ENCODE assay signal across 8 cellular contexts in the genomic region with DNA sequence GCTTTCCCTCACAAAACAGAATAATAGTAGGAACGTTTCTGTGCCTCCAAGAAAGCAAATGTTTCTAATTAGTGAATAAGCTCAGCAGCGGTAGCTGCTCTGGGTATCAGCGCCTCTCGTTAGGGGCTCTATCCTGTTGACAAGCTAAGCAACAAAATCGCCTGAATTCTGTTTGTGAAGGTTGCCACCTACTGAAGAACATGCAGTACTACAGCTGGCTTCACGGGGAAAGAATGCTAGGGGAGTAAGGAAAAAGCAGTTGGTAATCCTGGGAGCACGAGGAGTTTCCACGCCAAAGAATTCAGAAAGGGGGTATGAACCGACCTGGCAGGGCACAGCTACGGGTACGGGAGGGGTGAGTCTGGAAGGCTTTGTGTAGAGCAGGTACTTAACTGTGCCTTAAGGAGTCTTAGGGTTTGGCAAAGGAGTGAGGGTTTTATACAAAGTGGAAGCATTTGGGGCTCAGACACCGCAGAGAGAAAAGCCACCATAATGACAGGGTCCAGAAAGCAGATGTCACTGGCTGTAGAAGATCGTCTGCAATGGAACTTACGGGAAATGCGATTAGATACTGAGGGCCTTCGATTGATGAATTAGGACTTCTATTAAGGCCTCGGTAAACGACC.
DNase-seq lines count a peak whose midpoint lies in the region; ATAC-seq, FAIRE-seq and TF ChIP-seq lines count a peak whose summit lies in the region.

No MANE protein-coding gene starts in this region.

- H3K27me3 ChIP-seq in SU-DHL-6 (ENCODE audit: low read length) (no peaks in the 10 kb centered on the region), GM12878 (replicated peaks in 1 of 2; ENCODE audit: control insufficient read depth in 2 of 2, insufficient read depth in 2 of 2, low read length in 1 of 2) (no peaks in the 10 kb centered on the region), sigmoid colon (no peaks in the 10 kb centered on the region)

- POLR2A ChIA-PET in GM12878 (lab: Charles Lee) = no interaction called here

- DNase-seq in 8988T (peak; percentile 17), NCI-H1105 treated with DMSO at 0.1 percent for 48 hours (lab: John Stamatoyannopoulos, UW) (peak; percentile 85), GM12878 (ENCODE audit: low read depth, low spot score) (no peak), iPS DF 19.7 (ENCODE audit: low read depth, low spot score) (peak; percentile 65), sigmoid colon (peak; percentile 78)

- SMC1A ChIA-PET in GM12878 (lab: Charles Lee; ENCODE audit: uncharacterized antibody, unreplicated experiment) = interaction anchor here (0.9 to 2.5 kb wide), 4 partner anchors 8 to 366 kb away, joined by 3 to 18 read pairs (median 6); no protein-coding TSS in a partner anchor

- H2AFZ ChIP-seq in SU-DHL-6 (ENCODE audit: low read depth, low read length, severe bottlenecking) = no peak overlapping the region
- no peak overlapping the region for H2AFZ ChIP-seq in GM12878 (ENCODE audit: control insufficient read depth, low read depth, low read length)

- H3K4me3 ChIP-seq in GM12875 (ENCODE audit: low read depth, low read length) (no peak overlapping the region), SU-DHL-6 (ENCODE audit: insufficient read depth, low read length, poor library complexity, severe bottlenecking) (no peak overlapping the region), GM12878 (no peak overlapping the region), sigmoid colon (peak overlapping the region in 2 of 4 donors; percentile 13 to 24)

- H4K20me1 ChIP-seq in SU-DHL-6 (ENCODE audit: low read depth, low read length) (no peaks in the 10 kb centered on the region), GM12878 (ENCODE audit: control insufficient read depth, insufficient read depth) (no peaks in the 10 kb centered on the region)

- no peak overlapping the region for H3K27ac ChIP-seq in SU-DHL-6 (ENCODE audit: low read depth, low read length)
- H3K27ac ChIP-seq in GM12878 (ENCODE audit: control insufficient read depth, insufficient read depth) = no peak overlapping the region
- H3K27ac ChIP-seq in sigmoid colon = peak overlapping the region in 1 of 4 donors; percentile 30

- 32% methylated on average over 18 of the region's 18 CpGs for WGBS in GM12878 (ENCODE audit: insufficient coverage, insufficient replicate concordance, low lambda C conversion rate, missing lambda C conversion rate)
- WGBS in sigmoid colon, 2 donors = 29 to 32% methylated on average over 18 of the region's 18 CpGs

- peak; percentile 80 for TF ChIP-seq CTCF in GM12875 (IDR thresholded peaks at IDR 0.05; ENCODE audit: borderline replicate concordance, insufficient read depth, low read depth, low read length)
- peak; percentile 85 for TF ChIP-seq CTCF in SU-DHL-6 (IDR thresholded peaks at IDR 0.05; ENCODE audit: insufficient read depth, low read length, poor library complexity, severe bottlenecking)
- peak; percentile 65 to 85 (median 84) for TF ChIP-seq CTCF in GM12878 (IDR thresholded peaks at IDR 0.05 in 2 of 3, conservative IDR thresholded peaks at IDR 0.05 in 1 of 3; ENCODE audit: control insufficient read depth in 2 of 3, extremely low read depth in 1 of 3, insufficient read depth in 1 of 3, low read depth in 3 of 3, low read length in 3 of 3)
- TF ChIP-seq CTCF in sigmoid colon (IDR thresholded peaks at IDR 0.05) = peak; percentile 64 to 92 (median 76)

- no peaks in the 10 kb centered on the region for H3K9me2 ChIP-seq in SU-DHL-6 (replicated peaks; ENCODE audit: insufficient read depth, low read length)

- no peaks in the 10 kb centered on the region for H3F3A ChIP-seq in SU-DHL-6 (ENCODE audit: insufficient read depth)

- TF ChIP-seq POLR2A in GM12878 (IDR thresholded peaks at IDR 0.05; ENCODE audit: low read depth, low read length) = no peak
- TF ChIP-seq POLR2A in sigmoid colon (IDR thresholded peaks at IDR 0.05) = no peak

- no peaks in the 10 kb centered on the region for H3K4me1 ChIP-seq in GM12878 (ENCODE audit: control insufficient read depth, insufficient read depth, low read length)
- peaks cover 0 to 14% (median 9%) of the 10 kb centered on the region in 4 donors for H3K4me1 ChIP-seq in sigmoid colon

- ATAC-seq in HG02759 (IDR thresholded peaks at IDR 0.05; ENCODE audit: unreplicated experiment) (peak; percentile 92), GM12878 (peak; percentile 89)

- in situ Hi-C loops in GM12878 (cut with MboI) = loop anchor here (25.0 kb wide), 1 partner anchor 673 kb away; no protein-coding TSS in a partner anchor

- no TSS peak for BruUV-seq in GM12878 (replicated peaks; lab: Mats Ljungman, UMichigan)

- H3K9ac ChIP-seq in SU-DHL-6 (ENCODE audit: low read length) (no peak overlapping the region), GM12878 (ENCODE audit: control insufficient read depth, insufficient read depth, low read length) (no peak overlapping the region)

- TF ChIP-seq EP300 in GM12878 (IDR thresholded peaks at IDR 0.05; ENCODE audit: borderline replicate concordance in 1 of 2, control insufficient read depth in 1 of 2, low read depth in 2 of 2, low read length in 2 of 2) (no peak), sigmoid colon (IDR thresholded peaks at IDR 0.05) (no peak)

- H3K4me2 ChIP-seq in SU-DHL-6 (ENCODE audit: low read depth, low read length, poor library complexity, severe bottlenecking) (no peak overlapping the region), GM12878 (ENCODE audit: control insufficient read depth, insufficient read depth) (no peak overlapping the region)

- TF ChIP-seq RAD21 in GM12878 (IDR thresholded peaks at IDR 0.05; ENCODE audit: insufficient read depth, low read depth, low read length) = peak; percentile 71

- H3K79me2 ChIP-seq in SU-DHL-6 (ENCODE audit: insufficient read depth, low read length) (no peaks in the 10 kb centered on the region), GM12878 (ENCODE audit: control insufficient read depth, insufficient read depth, low read length) (no peaks in the 10 kb centered on the region)

- RAD21 ChIA-PET in GM12878 (lab: Charles Lee; ENCODE audit: unreplicated experiment) = interaction anchor here (0.9 to 1.1 kb wide), 5 partner anchors 25 to 201 kb away, joined by 3 to 4 read pairs (median 4); no protein-coding TSS in a partner anchor

- CTCF ChIA-PET in GM12878 (lab: Yijun Ruan, JAX) = interaction anchor here (0.8 to 3.4 kb wide), 16 partner anchors 11 to 670 kb away, joined by 3 to 39 read pairs (median 4); no protein-coding TSS in a partner anchor

- no peaks in the 10 kb centered on the region for H3K9me3 ChIP-seq in SU-DHL-6 (ENCODE audit: insufficient read depth, low read length)
- H3K9me3 ChIP-seq in GM12878 (replicated peaks; ENCODE audit: control insufficient read depth, insufficient read depth, low read length) = no peaks in the 10 kb centered on the region
- no peaks in the 10 kb centered on the region for H3K9me3 ChIP-seq in sigmoid colon

- H3K36me3 ChIP-seq in SU-DHL-6 (ENCODE audit: low read length) (no peaks in the 10 kb centered on the region), GM12878 (ENCODE audit: control insufficient read depth in 2 of 2, insufficient read depth in 2 of 2, low read length in 1 of 2) (no peaks in the 10 kb centered on the region), sigmoid colon (no peaks in the 10 kb centered on the region)

- intact Hi-C loops in GM12878 (cut with micrococcal nuclease; ENCODE audit: unreplicated experiment) = loop anchor here (1.0 to 10.0 kb wide), 3 partner anchors 31 to 670 kb away; no protein-coding TSS in a partner anchor
- intact Hi-C loops in sigmoid colon (cut with DNase I) = loop anchor here (2.0 to 10.0 kb wide), 2 partner anchors 30 to 370 kb away; no protein-coding TSS in a partner anchor

- peak; percentile 94 for FAIRE-seq in GM12878 (lab: Jason Lieb, UNC)

TF ChIP-seq in GM12878, 131 proteins besides CTCF, POLR2A, EP300 and RAD21:
- TF ChIP-seq, protein P1, sequence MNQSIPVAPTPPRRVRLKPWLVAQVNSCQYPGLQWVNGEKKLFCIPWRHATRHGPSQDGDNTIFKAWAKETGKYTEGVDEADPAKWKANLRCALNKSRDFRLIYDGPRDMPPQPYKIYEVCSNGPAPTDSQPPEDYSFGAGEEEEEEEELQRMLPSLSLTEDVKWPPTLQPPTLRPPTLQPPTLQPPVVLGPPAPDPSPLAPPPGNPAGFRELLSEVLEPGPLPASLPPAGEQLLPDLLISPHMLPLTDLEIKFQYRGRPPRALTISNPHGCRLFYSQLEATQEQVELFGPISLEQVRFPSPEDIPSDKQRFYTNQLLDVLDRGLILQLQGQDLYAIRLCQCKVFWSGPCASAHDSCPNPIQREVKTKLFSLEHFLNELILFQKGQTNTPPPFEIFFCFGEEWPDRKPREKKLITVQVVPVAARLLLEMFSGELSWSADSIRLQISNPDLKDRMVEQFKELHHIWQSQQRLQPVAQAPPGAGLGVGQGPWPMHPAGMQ (IDR thresholded peaks at IDR 0.05; ENCODE audit: borderline replicate concordance) = no peak
- no peak for TF ChIP-seq ZNF24 (IDR thresholded peaks at IDR 0.05)
- peak; percentile 41; the same call in 1 of the 2 replicates for TF ChIP-seq SMC3 (IDR thresholded peaks at IDR 0.05; ENCODE audit: borderline replicate concordance, low read length)
- TF ChIP-seq ZNF384 (IDR thresholded peaks at IDR 0.05; ENCODE audit: borderline replicate concordance, low read depth, low read length) = no peak
- TF ChIP-seq, protein P2, sequence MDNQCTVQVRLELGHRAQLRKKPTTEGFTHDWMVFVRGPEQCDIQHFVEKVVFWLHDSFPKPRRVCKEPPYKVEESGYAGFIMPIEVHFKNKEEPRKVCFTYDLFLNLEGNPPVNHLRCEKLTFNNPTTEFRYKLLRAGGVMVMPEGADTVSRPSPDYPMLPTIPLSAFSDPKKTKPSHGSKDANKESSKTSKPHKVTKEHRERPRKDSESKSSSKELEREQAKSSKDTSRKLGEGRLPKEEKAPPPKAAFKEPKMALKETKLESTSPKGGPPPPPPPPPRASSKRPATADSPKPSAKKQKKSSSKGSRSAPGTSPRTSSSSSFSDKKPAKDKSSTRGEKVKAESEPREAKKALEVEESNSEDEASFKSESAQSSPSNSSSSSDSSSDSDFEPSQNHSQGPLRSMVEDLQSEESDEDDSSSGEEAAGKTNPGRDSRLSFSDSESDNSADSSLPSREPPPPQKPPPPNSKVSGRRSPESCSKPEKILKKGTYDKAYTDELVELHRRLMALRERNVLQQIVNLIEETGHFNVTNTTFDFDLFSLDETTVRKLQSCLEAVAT (IDR thresholded peaks at IDR 0.05) = no peak
- TF ChIP-seq CREB1 (IDR thresholded peaks at IDR 0.05; ENCODE audit: low read depth) = no peak
